8 cellular contexts compared by ENCODE assay signal in the genomic region with DNA sequence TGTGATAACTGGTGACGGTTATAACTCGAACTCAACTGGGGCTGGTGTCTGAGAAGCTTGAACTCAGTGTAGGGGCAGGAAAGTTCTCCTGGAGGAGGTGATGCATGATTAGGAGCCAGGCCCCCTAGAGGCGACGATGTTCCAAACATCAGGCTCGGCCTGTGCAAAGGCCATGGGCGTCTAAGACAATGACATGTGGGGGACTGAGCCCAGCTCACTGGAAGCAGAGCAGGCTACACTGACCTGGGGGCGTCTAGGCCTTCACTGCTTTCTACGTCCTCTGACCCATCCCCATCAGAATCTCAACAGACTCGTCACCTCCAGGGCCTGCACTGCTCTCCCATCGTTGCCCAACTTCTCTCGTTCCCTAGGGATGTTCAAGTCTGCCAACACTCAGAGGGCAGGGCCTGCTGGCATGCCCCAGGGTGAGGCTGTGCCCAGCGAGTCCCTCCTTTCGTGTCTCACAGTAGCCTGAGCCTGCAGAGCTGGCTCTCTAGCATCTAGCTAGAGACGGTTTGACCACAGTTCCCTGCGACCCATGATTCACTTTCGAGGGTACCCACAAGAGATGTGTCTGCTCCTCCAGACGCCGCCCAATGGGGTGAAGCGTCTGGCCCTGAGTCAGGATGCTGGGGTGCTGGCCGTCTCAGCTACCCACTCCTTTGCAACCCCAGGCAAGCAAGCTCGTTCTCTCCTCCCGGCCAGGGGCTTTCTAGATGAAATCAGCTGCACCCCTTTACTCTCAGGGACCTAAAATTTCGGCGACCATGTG. TPM values are rescaled to one million over a fixed set of nuclear protein-coding genes. Genes with fewer than 3 reads are reported as not detected.
A peak's percentile ranks its signal among the peaks of the same experiment; 100 is the strongest.
DNase-seq lines count a peak whose midpoint lies in the region; ATAC-seq and TF ChIP-seq lines count a peak whose summit lies in the region.

No MANE protein-coding gene starts in this region.

- peaks cover 35% of the 10 kb centered on the region for H3K36me3 Mint-ChIP-seq in Calu3 (ENCODE audit: insufficient read depth, unreplicated experiment)

- peak overlapping the region; percentile 80 for H3K4me3 ChIP-seq in WERI-Rb-1 (ENCODE audit: low read depth, low read length)
- peak overlapping the region; percentile 79 to 98 for H3K4me3 ChIP-seq in left lung

- DNase-seq in Calu3 (peak; percentile 75), NCI-H1105 treated with DMSO at 0.1 percent for 48 hours (lab: John Stamatoyannopoulos, UW) (peak; percentile 9), WERI-Rb-1 (peak; percentile 77), caudate nucleus (lab: John Stamatoyannopoulos, UW) (peak in 15 of 61 donors; percentile 21 to 55 (median 44)), left lung (peak in 1 of 2 donors; percentile 69), middle frontal gyrus (ENCODE audit: extremely low spot score, low spot score) (no peak)
- DNase-seq in stimulated activated CD8-positive, alpha-beta memory T cell treated with anti-CD3 and anti-CD28 coated beads, Interleukin-12 subunit alpha, Interleukin-12 subunit beta, amount 100 ng/mL, for 24 hours (ENCODE audit: extremely low read depth): peak; percentile 57

- peaks cover 26% of the 10 kb centered on the region for H3K4me1 Mint-ChIP-seq in Calu3 (ENCODE audit: low read depth, unreplicated experiment)

- H3K36me3 ChIP-seq in WERI-Rb-1: peaks cover 26% of the 10 kb centered on the region
- H3K36me3 ChIP-seq in left lung: peaks cover 0 to 23% of the 10 kb centered on the region in 2 donors

- ATAC-seq in GM21825 (IDR thresholded peaks at IDR 0.05; ENCODE audit: unreplicated experiment) (peak; percentile 24), left lung (peak; percentile 12)

- peaks cover 30 to 84% of the 10 kb centered on the region in 2 donors for H3K4me1 ChIP-seq in left lung

- H3K4me3 Mint-ChIP-seq in Calu3 (ENCODE audit: low read depth, unreplicated experiment): peak overlapping the region; percentile 88

- no peaks in the 10 kb centered on the region for H3K27me3 ChIP-seq in WERI-Rb-1 (ENCODE audit: insufficient read depth, low read depth, severe bottlenecking)
- no peaks in the 10 kb centered on the region for H3K27me3 ChIP-seq in left lung

- H3K27ac Mint-ChIP-seq in Calu3 (ENCODE audit: unreplicated experiment): peak overlapping the region; percentile 52

- no peaks in the 10 kb centered on the region for H3K9me3 Mint-ChIP-seq in Calu3 (ENCODE audit: low read depth, unreplicated experiment)

- H3K27ac ChIP-seq in WERI-Rb-1 (peak overlapping the region; percentile 99), caudate nucleus (ENCODE audit: low read depth, low read length) (peak overlapping the region; percentile 99), left lung (peak overlapping the region; percentile 86 to 98)

- CTCF ChIA-PET in Calu3 (lab: Charles Lee): interaction anchor here (0.5 to 1.6 kb wide), 4 partner anchors 19 to 129 kb away, joined by 3 to 16 read pairs (median 7); a partner anchor contains a TSS

- BruUV-seq in Calu3 (replicated peaks; lab: Mats Ljungman, UMichigan): no TSS peak

- TF ChIP-seq CTCF in Calu3 (IDR thresholded peaks at IDR 0.05; ENCODE audit: unreplicated experiment) (peak; percentile 80), WERI-Rb-1 (IDR thresholded peaks at IDR 0.05; ENCODE audit: low read depth, low read length) (peak; percentile 76), left lung (IDR thresholded peaks at IDR 0.05) (peak in 1 of 2 donors; percentile 65)

- H3K27me3 Mint-ChIP-seq in Calu3 (ENCODE audit: unreplicated experiment): no peaks in the 10 kb centered on the region

- H3K9me3 ChIP-seq in WERI-Rb-1 (ENCODE audit: severe bottlenecking): no peaks in the 10 kb centered on the region
- H3K9me3 ChIP-seq in left lung: no peaks in the 10 kb centered on the region

- intact Hi-C loops in Calu3 (cut with micrococcal nuclease; ENCODE audit: unreplicated experiment): loop anchor here (5.0 kb wide), 1 partner anchor 91 kb away; no protein-coding TSS in a partner anchor
- intact Hi-C loops in left lung (cut with DNase I): loop anchor here in 1 of 2 donors (5.0 kb wide), 1 partner anchor 91 kb away; no protein-coding TSS in a partner anchor

RNA-seq across cellular contexts. Expression of a gene that starts 1.1 kb away (rescaled TPM):
- total RNA-seq in Calu3 (2022) (28.7 and 29.1 TPM in 2 replicates), left lung (10 to 100 TPM; 41.5 to 87.3 TPM)

RNA-seq across cellular contexts. Expression of a gene that starts 19.3 kb away (rescaled TPM):
- 55.1 and 68.9 TPM in 2 replicates for total RNA-seq in Calu3 (2022)
- 100 to 1,000 TPM in 1 of 2 donors, 10 to 100 TPM in 1; 83.8 to 119 TPM for total RNA-seq in left lung
